In the genomic region with DNA sequence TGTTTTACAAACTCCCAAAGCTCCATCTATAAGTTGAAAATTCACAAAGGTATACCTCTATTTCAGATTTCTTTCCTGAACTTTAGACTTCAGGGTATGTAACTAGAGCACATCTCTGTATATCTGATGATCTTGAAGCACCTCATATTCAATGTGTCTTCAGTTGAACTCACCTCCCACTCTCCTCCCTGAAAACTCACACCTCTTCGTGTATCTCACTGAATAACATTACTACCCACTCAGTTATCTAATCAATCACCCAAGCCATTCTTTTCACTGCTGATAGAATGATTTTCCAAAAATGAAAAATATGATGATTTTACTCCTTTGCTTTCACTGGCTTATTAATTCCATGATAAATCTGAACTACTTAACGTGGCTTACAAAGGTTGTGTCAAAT, we compare ENCODE assay signal across 27 cellular contexts.
"Had no signal": no experiment of that assay in that cellular context is flagged by ENCODE, and none has a peak within 500 bp of the region (broad histone marks: within the 10 kb centered on the region; RNA-seq: fewer than 3 reads in every experiment).

No MANE protein-coding gene starts in this region.

- FAIRE-seq: astrocyte, bronchial epithelial cell had no signal

- DNase-seq: activated effector memory CD4-positive, alpha-beta T cell treated with anti-CD3 and anti-CD28 coated beads, Interleukin-2, amount 50 U/mL, for 16 hours; activated effector memory CD4-positive, alpha-beta T cell treated with Interleukin-2 at 50 U/mL for 16 hours; activated gamma-delta T cell; activated gamma-delta T cell treated with Interleukin-2 at 50 U/mL for 16 hours; activated naive CD4-positive, alpha-beta T cell; activated naive CD4-positive, alpha-beta T cell treated with anti-CD3 and anti-CD28 coated beads for 36 hours; activated naive CD4-positive, alpha-beta T cell treated with anti-CD3 and anti-CD28 coated beads, Interleukin-2, amount 10 ng/mL, durations not matched to agents 7 days and 5 days; activated naive CD4-positive, alpha-beta T cell treated with anti-CD3 and anti-CD28 coated beads, Interleukin-2, amount 50 U/mL, for 16 hours; activated naive CD4-positive, alpha-beta T cell treated with Interleukin-2 at 50 U/mL for 16 hours; activated naive CD8-positive, alpha-beta T cell treated with anti-CD3 and anti-CD28 coated beads for 36 hours; activated naive CD8-positive, alpha-beta T cell treated with anti-CD3 and anti-CD28 coated beads, Interleukin-2, amount 10 ng/mL, durations not matched to agents 7 days and 5 days; activated naive CD8-positive, alpha-beta T cell treated with anti-CD3 and anti-CD28 coated beads, Interleukin-2, amount 50 U/mL, for 24 hours; activated T-cell treated with anti-CD3 and anti-CD28 coated beads, Interleukin-2, amount 50 U/mL, for 24 hours; activated T-cell treated with anti-CD3 and anti-CD28 coated beads, Interleukin-2, amount 50 U/mL, for 4 hours; activated T-cell treated with anti-CD3 and anti-CD28 coated beads, Interleukin-2, amount 50 U/mL, for 48 hours; activated T-cell treated with anti-CD3 and anti-CD28 coated beads, Interleukin-2, amount 50 U/mL, for 72 hours; adrenal gland; amniotic stem cell; amygdala; anterior cingulate cortex; aorta; body of pancreas; brain microvascular endothelial cell; central memory CD4-positive, alpha-beta T cell; cerebellar nuclear complex had no signal
